In genomic region chr13:113323869-113324268, GRCh38 we compare ENCODE assay signal across 2 cellular contexts.
TF ChIP-seq lines count a peak whose summit lies in the region.

No MANE protein-coding gene starts in this region.

TF ChIP-seq in HepG2, 621 proteins besides CTCF, POLR2A, EP300 and RAD21:
- TF ChIP-seq POLR2AphosphoS2 (IDR thresholded peaks at IDR 0.05; ENCODE audit: low read depth, low read length) (no peak), ZKSCAN1 (IDR thresholded peaks at IDR 0.05; ENCODE audit: low read length) (peak; percentile 80), ATF7-NPFF (CRISPR knock-in tag; IDR thresholded peaks at IDR 0.05; ENCODE audit: low read depth) (no peak), NR2F6 (IDR thresholded peaks at IDR 0.05) (no peak), NR2F6 (CRISPR knock-in tag; IDR thresholded peaks at IDR 0.05) (no peak), RFXANK (CRISPR knock-in tag; IDR thresholded peaks at IDR 0.05) (no peak), POLR2G (IDR thresholded peaks at IDR 0.05; ENCODE audit: low read depth, low read length) (peak; percentile 14; the same call in 1 of the 2 replicates)

TF ChIP-seq in H1, 55 proteins besides CTCF, POLR2A, EP300 and RAD21:
- TF ChIP-seq POLR2AphosphoS5 (IDR thresholded peaks at IDR 0.05; ENCODE audit: low read depth, low read length) = peak; percentile 80; the same call in 1 of the 2 replicates
- no peak for TF ChIP-seq RFX5 (IDR thresholded peaks at IDR 0.05; ENCODE audit: borderline replicate concordance, low read depth, low read length)
TF ChIP-seq in H1: peak in this region for 1.
